17 cellular contexts compared by ENCODE assay signal in genomic region chrX:39948564-39948963, GRCh38.
A peak's percentile ranks its signal among the peaks of the same experiment; 100 is the strongest.
DNase-seq lines count a peak whose midpoint lies in the region; ATAC-seq, FAIRE-seq and TF ChIP-seq lines count a peak whose summit lies in the region.
"Had no signal": no experiment of that assay in that cellular context is flagged by ENCODE, and none has a peak within 500 bp of the region (broad histone marks: within the 10 kb centered on the region; RNA-seq: fewer than 3 reads in every experiment).

No MANE protein-coding gene starts in this region.

- H3K36me3 Mint-ChIP-seq in activated T-helper 1 cell treated with anti-CD3 and anti-CD28 coated beads, Interleukin-12 subunit alpha, Interleukin-12 subunit beta, Interleukin-2, Interleukin-4 antibody, amounts not matched to agents 30 ng/mL and 10 ng/mL and 1 ng/mL, durations not matched to agents 14 hours and 24 hours and 36 hours (ENCODE audit: low read depth) = peaks cover 2% of the 10 kb centered on the region
- H3K36me3 Mint-ChIP-seq in neural crest cell (ENCODE audit: low read depth) = peaks cover 3% of the 10 kb centered on the region
- no peaks in the 10 kb centered on the region for H3K36me3 Mint-ChIP-seq in stimulated activated effector memory CD8-positive, alpha-beta T cell treated with anti-CD3 and anti-CD28 coated beads, Interleukin-12 subunit alpha, Interleukin-12 subunit beta, amount 100 ng/mL, for 72 hours
- H3K36me3 Mint-ChIP-seq: activated CD4-positive, alpha-beta memory T cell treated with anti-CD3 and anti-CD28 coated beads for 36 hours; CD8-positive, alpha-beta T cell had no signal

- no peaks in the 10 kb centered on the region for H3K27me3 Mint-ChIP-seq in activated T-helper 1 cell treated with anti-CD3 and anti-CD28 coated beads, Interleukin-12 subunit alpha, Interleukin-12 subunit beta, Interleukin-2, Interleukin-4 antibody, amounts not matched to agents 30 ng/mL and 10 ng/mL and 1 ng/mL, durations not matched to agents 14 hours and 24 hours and 36 hours (ENCODE audit: insufficient read depth)
- no peaks in the 10 kb centered on the region for H3K27me3 Mint-ChIP-seq in neural crest cell (ENCODE audit: low read depth)
- H3K27me3 Mint-ChIP-seq: activated CD4-positive, alpha-beta memory T cell treated with anti-CD3 and anti-CD28 coated beads for 36 hours had no signal

- H3K9me3 Mint-ChIP-seq in activated T-helper 1 cell treated with anti-CD3 and anti-CD28 coated beads, Interleukin-12 subunit alpha, Interleukin-12 subunit beta, Interleukin-2, Interleukin-4 antibody, amounts not matched to agents 30 ng/mL and 10 ng/mL and 1 ng/mL, durations not matched to agents 14 hours and 24 hours and 36 hours = no peaks in the 10 kb centered on the region
- H3K9me3 Mint-ChIP-seq in neural crest cell = peaks cover 5% of the 10 kb centered on the region
- H3K9me3 Mint-ChIP-seq in stimulated activated effector memory CD8-positive, alpha-beta T cell treated with anti-CD3 and anti-CD28 coated beads, Interleukin-12 subunit alpha, Interleukin-12 subunit beta, amount 100 ng/mL, for 72 hours = peaks cover 1% of the 10 kb centered on the region
- H3K9me3 Mint-ChIP-seq: activated CD4-positive, alpha-beta memory T cell treated with anti-CD3 and anti-CD28 coated beads for 36 hours; activated T-helper 2 cell treated with anti-CD3 and anti-CD28 coated beads, Interferon-gamma antibody, Interleukin-2, Interleukin-4, amounts not matched to agents 10 μg/mL and 5 μg/mL and 100 μg/mL, durations not matched to agents 14 hours and 24 hours and 36 hours; CD8-positive, alpha-beta T cell; HFFc6 had no signal

- H3F3A ChIP-seq in MM.1S (ENCODE audit: insufficient read depth, low read length) = no peaks in the 10 kb centered on the region

- H3K4me2 ChIP-seq in MM.1S (ENCODE audit: low read depth, low read length) = no peak overlapping the region

- no peak for FAIRE-seq in small intestine (lab: Jason Lieb, UNC)

- no peaks in the 10 kb centered on the region for H3K27me3 ChIP-seq in small intestine (ENCODE audit: control insufficient read depth in 2 of 2, insufficient read depth in 2 of 2, low read length in 2 of 2)
- H3K27me3 ChIP-seq in MM.1S (replicated peaks; ENCODE audit: insufficient read depth, low read length) = no peaks in the 10 kb centered on the region

- intact Hi-C loops in activated T-helper 1 cell treated with anti-CD3 and anti-CD28 coated beads, Interleukin-12 subunit alpha, Interleukin-12 subunit beta, Interleukin-2, Interleukin-4 antibody, amounts not matched to agents 30 ng/mL and 10 ng/mL and 1 ng/mL, durations not matched to agents 14 hours and 24 hours and 36 hours (cut with micrococcal nuclease) = no loop called here

- WGBS in small intestine, 3 donors = 62 to 88% (median 70%) methylated on average over 8 to 11 of the region's 11 CpGs

- no peaks in the 10 kb centered on the region for H3K9me2 ChIP-seq in MM.1S (replicated peaks; ENCODE audit: insufficient read depth, low read length)

- H3K27ac Mint-ChIP-seq in activated T-helper 1 cell treated with anti-CD3 and anti-CD28 coated beads, Interleukin-12 subunit alpha, Interleukin-12 subunit beta, Interleukin-2, Interleukin-4 antibody, amounts not matched to agents 30 ng/mL and 10 ng/mL and 1 ng/mL, durations not matched to agents 14 hours and 24 hours and 36 hours = peak overlapping the region; percentile 18
- H3K27ac Mint-ChIP-seq in neural crest cell (ENCODE audit: unreplicated experiment) = peak overlapping the region; percentile 92
- no peak overlapping the region for H3K27ac Mint-ChIP-seq in stimulated activated effector memory CD8-positive, alpha-beta T cell treated with anti-CD3 and anti-CD28 coated beads, Interleukin-12 subunit alpha, Interleukin-12 subunit beta, amount 100 ng/mL, for 72 hours
- H3K27ac Mint-ChIP-seq: activated CD4-positive, alpha-beta memory T cell treated with anti-CD3 and anti-CD28 coated beads for 36 hours; activated T-helper 2 cell treated with anti-CD3 and anti-CD28 coated beads, Interferon-gamma antibody, Interleukin-2, Interleukin-4, amounts not matched to agents 10 μg/mL and 5 μg/mL and 100 μg/mL, durations not matched to agents 14 hours and 24 hours and 36 hours; CD8-positive, alpha-beta T cell; HFFc6 had no signal

- H3K4me1 Mint-ChIP-seq in activated T-helper 1 cell treated with anti-CD3 and anti-CD28 coated beads, Interleukin-12 subunit alpha, Interleukin-12 subunit beta, Interleukin-2, Interleukin-4 antibody, amounts not matched to agents 30 ng/mL and 10 ng/mL and 1 ng/mL, durations not matched to agents 14 hours and 24 hours and 36 hours (ENCODE audit: low read depth) = peaks cover 16% of the 10 kb centered on the region
- H3K4me1 Mint-ChIP-seq in neural crest cell = peaks cover 28% of the 10 kb centered on the region
- H3K4me1 Mint-ChIP-seq in stimulated activated effector memory CD8-positive, alpha-beta T cell treated with anti-CD3 and anti-CD28 coated beads, Interleukin-12 subunit alpha, Interleukin-12 subunit beta, amount 100 ng/mL, for 72 hours = peaks cover 9% of the 10 kb centered on the region

- no peaks in the 10 kb centered on the region for H3K9me3 ChIP-seq in small intestine (ENCODE audit: control insufficient read depth, low read depth)
- no peaks in the 10 kb centered on the region for H3K9me3 ChIP-seq in MM.1S (replicated peaks; ENCODE audit: insufficient read depth, low read length)

- no peaks in the 10 kb centered on the region for H3K4me1 ChIP-seq in small intestine (ENCODE audit: control insufficient read depth in 2 of 2, insufficient read depth in 1 of 2, low read depth in 1 of 2, low read length in 1 of 2)
- H3K4me1 ChIP-seq in MM.1S (ENCODE audit: low read length) = no peaks in the 10 kb centered on the region

- no peaks in the 10 kb centered on the region for H4K20me1 ChIP-seq in MM.1S (ENCODE audit: insufficient read depth, low read length)

- DNase-seq in NCI-H1417 (lab: John Stamatoyannopoulos, UW) (peak in 2 of 3 experiments; percentile 62 to 81), NCI-H1417 treated with DMSO at 0.1 percent for 48 hours (lab: John Stamatoyannopoulos, UW) (no peak), KBM-7 (peak; percentile 37), neural crest cell (ENCODE audit: low read depth, low spot score) (no peak), small intestine (no peak), MM.1S (no peak)
- DNase-seq in activated T-helper 1 cell treated with anti-CD3 and anti-CD28 coated beads, Interleukin-12 subunit alpha, Interleukin-12 subunit beta, Interleukin-2, Interleukin-4 antibody, amounts not matched to agents 30 ng/mL and 10 ng/mL and 1 ng/mL, durations not matched to agents 14 hours and 24 hours and 36 hours (ENCODE audit: low spot score) = no peak
- DNase-seq in stimulated activated effector memory CD8-positive, alpha-beta T cell treated with anti-CD3 and anti-CD28 coated beads, Interleukin-12 subunit alpha, Interleukin-12 subunit beta, amount 100 ng/mL, for 72 hours (ENCODE audit: low spot score in 2 of 2) = no peak
- DNase-seq: activated CD4-positive, alpha-beta memory T cell treated with anti-CD3 and anti-CD28 coated beads for 36 hours; anterior cingulate cortex; CD8-positive, alpha-beta T cell; erythroblast; HFFc6; midbrain; NCI-H2081 treated with DMSO at 0.1 percent for 48 hours; SIG-M5 had no signal

- H3K27ac ChIP-seq in small intestine (ENCODE audit: low read depth in 1 of 2, low read length in 1 of 2) (no peak overlapping the region), MM.1S (ENCODE audit: low read length) (no peak overlapping the region)

- no peaks in the 10 kb centered on the region for H3K79me2 ChIP-seq in MM.1S (ENCODE audit: low read length)

- H3K9ac ChIP-seq in MM.1S (ENCODE audit: low read length) = no peak overlapping the region

- TF ChIP-seq CTCF in neural crest cell (conservative IDR thresholded peaks at IDR 0.05) (no peak), MM.1S (IDR thresholded peaks at IDR 0.05; ENCODE audit: low read length) (no peak)

- no peak overlapping the region for H3K4me3 ChIP-seq in small intestine (ENCODE audit: low read depth in 1 of 2, low read length in 2 of 2)
- no peak overlapping the region for H3K4me3 ChIP-seq in MM.1S (ENCODE audit: low read length)

- no peaks in the 10 kb centered on the region for H3K36me3 ChIP-seq in small intestine (ENCODE audit: control insufficient read depth in 2 of 2, insufficient read depth in 2 of 2, low read length in 2 of 2)
- H3K36me3 ChIP-seq in MM.1S (replicated peaks; ENCODE audit: insufficient read depth, low read length) = no peaks in the 10 kb centered on the region

- no peak for ATAC-seq in stimulated activated effector memory CD8-positive, alpha-beta T cell treated with anti-CD3 and anti-CD28 coated beads, Interleukin-12 subunit alpha, Interleukin-12 subunit beta, amount 100 ng/mL, for 72 hours
- ATAC-seq: CD8-positive, alpha-beta T cell had no signal

- in situ Hi-C loops in KBM-7 (cut with MboI; ENCODE audit: low pct_unique_long_range_greater_than_20kb, low sequenced_read_pairs) = no loop called here

- H3K4me3 Mint-ChIP-seq in activated T-helper 1 cell treated with anti-CD3 and anti-CD28 coated beads, Interleukin-12 subunit alpha, Interleukin-12 subunit beta, Interleukin-2, Interleukin-4 antibody, amounts not matched to agents 30 ng/mL and 10 ng/mL and 1 ng/mL, durations not matched to agents 14 hours and 24 hours and 36 hours = no peak overlapping the region
- H3K4me3 Mint-ChIP-seq in neural crest cell = no peak overlapping the region
- H3K4me3 Mint-ChIP-seq in stimulated activated effector memory CD8-positive, alpha-beta T cell treated with anti-CD3 and anti-CD28 coated beads, Interleukin-12 subunit alpha, Interleukin-12 subunit beta, amount 100 ng/mL, for 72 hours = no peak overlapping the region
- H3K4me3 Mint-ChIP-seq: activated CD4-positive, alpha-beta memory T cell treated with anti-CD3 and anti-CD28 coated beads for 36 hours; CD8-positive, alpha-beta T cell; HFFc6 had no signal

- H2AFZ ChIP-seq in MM.1S (ENCODE audit: low read length) = no peak overlapping the region

Comparison
In these comparisons a context has a peak if more than half of its experiments do, and no peak if none do; other contexts are left out.
1. DNase-seq: peak in NCI-H1417 (2 of 3) and KBM-7 (single experiment); none in NCI-H1417 treated with DMSO at 0.1 percent for 48 hours (single experiment), activated T-helper 1 cell treated with anti-CD3 and anti-CD28 coated beads, Interleukin-12 subunit alpha, Interleukin-12 subunit beta, Interleukin-2, Interleukin-4 antibody, amounts not matched to agents 30 ng/mL and 10 ng/mL and 1 ng/mL, durations not matched to agents 14 hours and 24 hours and 36 hours (single experiment), neural crest cell (single experiment), stimulated activated effector memory CD8-positive, alpha-beta T cell treated with anti-CD3 and anti-CD28 coated beads, Interleukin-12 subunit alpha, Interleukin-12 subunit beta, amount 100 ng/mL, for 72 hours (0 of 2), small intestine (single experiment) and MM.1S (single experiment).